Comparison of ENCODE assay signal across 1 cellular context in genomic region chr3:10164201-10164545, GRCh38.
TF ChIP-seq lines count a peak whose summit lies in the region.

No MANE protein-coding gene starts in this region.

TF ChIP-seq in K562, 482 proteins besides CTCF, POLR2A, EP300 and RAD21:
- TF ChIP-seq ZNF512 (tag; IDR thresholded peaks at IDR 0.05) (peak; percentile 70), HDGF (IDR thresholded peaks at IDR 0.05) (peak; percentile 60; the same call in 1 of the 2 replicates)
- TF ChIP-seq, protein P1, sequence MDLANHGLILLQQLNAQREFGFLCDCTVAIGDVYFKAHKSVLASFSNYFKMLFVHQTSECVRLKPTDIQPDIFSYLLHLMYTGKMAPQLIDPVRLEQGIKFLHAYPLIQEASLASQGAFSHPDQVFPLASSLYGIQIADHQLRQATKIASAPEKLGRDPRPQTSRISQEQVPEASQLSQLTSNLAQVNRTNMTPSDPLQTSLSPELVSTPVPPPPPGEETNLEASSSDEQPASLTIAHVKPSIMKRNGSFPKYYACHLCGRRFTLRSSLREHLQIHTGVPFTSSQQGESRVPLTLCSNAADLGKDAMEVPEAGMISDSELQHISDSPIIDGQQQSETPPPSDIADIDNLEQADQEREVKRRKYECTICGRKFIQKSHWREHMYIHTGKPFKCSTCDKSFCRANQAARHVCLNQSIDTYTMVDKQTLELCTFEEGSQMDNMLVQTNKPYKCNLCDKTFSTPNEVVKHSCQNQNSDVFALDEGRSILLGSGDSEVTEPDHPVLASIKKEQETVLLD (IDR thresholded peaks at IDR 0.05): peak; percentile 11; the same call in 1 of the 2 replicates
